Comparison of ENCODE assay signal across 1 cellular context in genomic region chr17:14471052-14471451, GRCh38.
TF ChIP-seq lines count a peak whose summit lies in the region.

No MANE protein-coding gene starts in this region.

TF ChIP-seq in HepG2, 621 proteins besides CTCF, POLR2A, EP300 and RAD21 (continued from another document and continues in another):
- TF ChIP-seq ZBTB3 (CRISPR knock-in tag; IDR thresholded peaks at IDR 0.05; ENCODE audit: borderline replicate concordance, low read depth) (no peak), SNAPC2 (CRISPR knock-in tag; IDR thresholded peaks at IDR 0.05) (no peak), EZH2 (conservative IDR thresholded peaks at IDR 0.05; ENCODE audit: low read depth, low read length) (no peak), STAG1 (CRISPR knock-in tag; IDR thresholded peaks at IDR 0.05) (peak; percentile 17; the same call in 1 of the 2 replicates), SATB2 (CRISPR knock-in tag; IDR thresholded peaks at IDR 0.05) (no peak), ZNF574 (CRISPR knock-in tag; IDR thresholded peaks at IDR 0.05) (no peak), ZNF75D (CRISPR knock-in tag; IDR thresholded peaks at IDR 0.05; ENCODE audit: borderline replicate concordance) (no peak), THAP11 (CRISPR knock-in tag; IDR thresholded peaks at IDR 0.05) (peak; percentile 29; the same call in 1 of the 2 replicates), HBP1 (CRISPR knock-in tag; IDR thresholded peaks at IDR 0.05; ENCODE audit: low read depth) (no peak), ZNF740 (CRISPR knock-in tag; IDR thresholded peaks at IDR 0.05) (no peak), ATAD3A (CRISPR knock-in tag; IDR thresholded peaks at IDR 0.05) (no peak), ETV5 (CRISPR knock-in tag; IDR thresholded peaks at IDR 0.05; ENCODE audit: borderline replicate concordance) (0 out of 2 replicates have a peak, but pooled peaks have one; percentile 45), HDAC2 (CRISPR knock-in tag; IDR thresholded peaks at IDR 0.05) (peak; percentile 54; the same call in 1 of the 2 replicates), RARG (CRISPR knock-in tag; IDR thresholded peaks at IDR 0.05; ENCODE audit: low read depth) (no peak), ZNF431 (CRISPR knock-in tag; IDR thresholded peaks at IDR 0.05; ENCODE audit: borderline replicate concordance, low read depth) (no peak), MAFK (conservative IDR thresholded peaks at IDR 0.05 in 1 of 2, IDR thresholded peaks at IDR 0.05 in 1 of 2; ENCODE audit: low read length in 2 of 2) (no peak), CC2D1A (CRISPR knock-in tag; IDR thresholded peaks at IDR 0.05) (no peak), XBP1 (CRISPR knock-in tag; IDR thresholded peaks at IDR 0.05) (no peak), ZKSCAN5 (CRISPR knock-in tag; IDR thresholded peaks at IDR 0.05) (no peak), ZFP1 (CRISPR knock-in tag; IDR thresholded peaks at IDR 0.05) (0 out of 2 replicates have a peak, but pooled peaks have one; percentile 50), ZFAT (CRISPR knock-in tag; conservative IDR thresholded peaks at IDR 0.05) (no peak), NFIB (CRISPR knock-in tag; IDR thresholded peaks at IDR 0.05; ENCODE audit: borderline replicate concordance) (no peak), RBM22 (optimal IDR thresholded peaks at IDR 0.05; ENCODE audit: low read length) (peak; percentile 72), ZNF274 (CRISPR knock-in tag; IDR thresholded peaks at IDR 0.05) (no peak), NFATC3 (CRISPR knock-in tag; IDR thresholded peaks at IDR 0.05) (no peak), SETDB1 (CRISPR knock-in tag; IDR thresholded peaks at IDR 0.05; ENCODE audit: borderline replicate concordance) (no peak), RXRA (CRISPR knock-in tag; IDR thresholded peaks at IDR 0.05) (peak; percentile 42; the same call in 1 of the 2 replicates), KLF16 (CRISPR knock-in tag; IDR thresholded peaks at IDR 0.05) (0 out of 4 replicates have a peak, but pooled peaks of 1 of the 2 experiments have one; percentile 22), KDM5B (CRISPR knock-in tag; IDR thresholded peaks at IDR 0.05; ENCODE audit: borderline replicate concordance) (no peak), ZSCAN12 (CRISPR knock-in tag; IDR thresholded peaks at IDR 0.05) (no peak), PHF21A (CRISPR knock-in tag; IDR thresholded peaks at IDR 0.05) (peak; percentile 63; the same call in 1 of the 2 replicates), KAT8 (CRISPR knock-in tag; IDR thresholded peaks at IDR 0.05) (0 out of 2 replicates have a peak, but pooled peaks have one; percentile 52), ZNF354B (CRISPR knock-in tag; IDR thresholded peaks at IDR 0.05) (no peak), SALL1 (CRISPR knock-in tag; IDR thresholded peaks at IDR 0.05) (peak; percentile 69), DR1 (CRISPR knock-in tag; IDR thresholded peaks at IDR 0.05) (no peak), ZNF614 (CRISPR knock-in tag; IDR thresholded peaks at IDR 0.05; ENCODE audit: borderline replicate concordance) (peak; percentile 76), HMG20A (CRISPR knock-in tag; IDR thresholded peaks at IDR 0.05; ENCODE audit: borderline replicate concordance) (peak; percentile 82; the same call in 1 of the 2 replicates), KLF15 (CRISPR knock-in tag; IDR thresholded peaks at IDR 0.05; ENCODE audit: borderline replicate concordance) (no peak), GTF2F1 (IDR thresholded peaks at IDR 0.05; ENCODE audit: low read length) (no peak), XRCC5 (optimal IDR thresholded peaks at IDR 0.05; ENCODE audit: low read length) (peak; percentile 33), ZNF773 (CRISPR knock-in tag; IDR thresholded peaks at IDR 0.05; ENCODE audit: borderline replicate concordance) (no peak), SIX4 (CRISPR knock-in tag; IDR thresholded peaks at IDR 0.05) (0 out of 2 replicates have a peak, but pooled peaks have one; percentile 22), MXD1 (CRISPR knock-in tag; IDR thresholded peaks at IDR 0.05) (no peak), TRAFD1 (CRISPR knock-in tag; IDR thresholded peaks at IDR 0.05; ENCODE audit: borderline replicate concordance) (no peak), PLSCR1 (CRISPR knock-in tag; IDR thresholded peaks at IDR 0.05; ENCODE audit: borderline replicate concordance) (no peak), HDAC1 (CRISPR knock-in tag; IDR thresholded peaks at IDR 0.05) (0 out of 2 replicates have a peak, but pooled peaks have one; percentile 33), PAF1 (CRISPR knock-in tag; IDR thresholded peaks at IDR 0.05) (no peak), ELF3 (CRISPR knock-in tag; IDR thresholded peaks at IDR 0.05) (peak; percentile 48; the same call in 1 of the 2 replicates), ZNF18 (CRISPR knock-in tag; IDR thresholded peaks at IDR 0.05; ENCODE audit: insufficient replicate concordance) (no peak), ZKSCAN8 (CRISPR knock-in tag; IDR thresholded peaks at IDR 0.05; ENCODE audit: borderline replicate concordance) (peak; percentile 52; the same call in 1 of the 2 replicates), THAP8 (CRISPR knock-in tag; IDR thresholded peaks at IDR 0.05; ENCODE audit: borderline replicate concordance) (no peak), NR2F6 (IDR thresholded peaks at IDR 0.05) (no peak), NR2F6 (CRISPR knock-in tag; IDR thresholded peaks at IDR 0.05) (peak; percentile 27; the same call in 1 of the 2 replicates), ZSCAN31 (CRISPR knock-in tag; IDR thresholded peaks at IDR 0.05; ENCODE audit: low read depth) (no peak), ZFP41 (CRISPR knock-in tag; IDR thresholded peaks at IDR 0.05; ENCODE audit: borderline replicate concordance) (no peak)
- TF ChIP-seq, protein P1, sequence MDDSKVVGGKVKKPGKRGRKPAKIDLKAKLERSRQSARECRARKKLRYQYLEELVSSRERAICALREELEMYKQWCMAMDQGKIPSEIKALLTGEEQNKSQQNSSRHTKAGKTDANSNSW (CRISPR knock-in tag; IDR thresholded peaks at IDR 0.05; ENCODE audit: borderline replicate concordance): no peak
- TF ChIP-seq, protein P2, sequence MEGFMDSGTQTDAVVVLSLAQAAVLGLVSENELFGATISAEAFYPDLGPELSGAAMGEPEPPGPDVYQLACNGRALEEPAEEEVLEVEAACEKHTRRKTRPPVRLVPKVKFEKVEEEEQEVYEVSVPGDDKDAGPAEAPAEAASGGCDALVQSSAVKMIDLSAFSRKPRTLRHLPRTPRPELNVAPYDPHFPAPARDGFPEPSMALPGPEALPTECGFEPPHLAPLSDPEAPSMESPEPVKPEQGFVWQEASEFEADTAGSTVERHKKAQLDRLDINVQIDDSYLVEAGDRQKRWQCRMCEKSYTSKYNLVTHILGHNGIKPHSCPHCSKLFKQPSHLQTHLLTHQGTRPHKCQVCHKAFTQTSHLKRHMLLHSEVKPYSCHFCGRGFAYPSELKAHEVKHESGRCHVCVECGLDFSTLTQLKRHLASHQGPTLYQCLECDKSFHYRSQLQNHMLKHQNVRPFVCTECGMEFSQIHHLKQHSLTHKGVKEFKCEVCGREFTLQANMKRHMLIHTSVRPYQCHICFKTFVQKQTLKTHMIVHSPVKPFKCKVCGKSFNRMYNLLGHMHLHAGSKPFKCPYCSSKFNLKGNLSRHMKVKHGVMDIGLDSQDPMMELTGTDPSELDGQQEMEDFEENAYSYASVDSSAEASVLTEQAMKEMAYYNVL (CRISPR knock-in tag; IDR thresholded peaks at IDR 0.05; ENCODE audit: borderline replicate concordance): peak; percentile 90; the same call in 1 of the 2 replicates
- TF ChIP-seq, protein P3, sequence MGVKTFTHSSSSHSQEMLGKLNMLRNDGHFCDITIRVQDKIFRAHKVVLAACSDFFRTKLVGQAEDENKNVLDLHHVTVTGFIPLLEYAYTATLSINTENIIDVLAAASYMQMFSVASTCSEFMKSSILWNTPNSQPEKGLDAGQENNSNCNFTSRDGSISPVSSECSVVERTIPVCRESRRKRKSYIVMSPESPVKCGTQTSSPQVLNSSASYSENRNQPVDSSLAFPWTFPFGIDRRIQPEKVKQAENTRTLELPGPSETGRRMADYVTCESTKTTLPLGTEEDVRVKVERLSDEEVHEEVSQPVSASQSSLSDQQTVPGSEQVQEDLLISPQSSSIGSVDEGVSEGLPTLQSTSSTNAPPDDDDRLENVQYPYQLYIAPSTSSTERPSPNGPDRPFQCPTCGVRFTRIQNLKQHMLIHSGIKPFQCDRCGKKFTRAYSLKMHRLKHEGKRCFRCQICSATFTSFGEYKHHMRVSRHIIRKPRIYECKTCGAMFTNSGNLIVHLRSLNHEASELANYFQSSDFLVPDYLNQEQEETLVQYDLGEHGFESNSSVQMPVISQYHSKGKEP (CRISPR knock-in tag; IDR thresholded peaks at IDR 0.05): no peak
